Comparison of ENCODE assay signal across 32 cellular contexts in genomic region chr7:112350596-112350995, GRCh38.
"Had no signal": no experiment of that assay in that cellular context is flagged by ENCODE, and none has a peak within 500 bp of the region (broad histone marks: within the 10 kb centered on the region; RNA-seq: fewer than 3 reads in every experiment).

No MANE protein-coding gene starts in this region.

- H3K4me3 ChIP-seq: ascending aorta, cardiac muscle cell, colonic mucosa, esophagus squamous epithelium, left lung, neural progenitor cell, right atrium auricular region, stomach, thyroid gland, upper lobe of left lung had no signal

- ATAC-seq: left lung; lower lobe of right lung; naive thymus-derived CD8-positive, alpha-beta T cell; stimulated activated naive B cell treated with anti-CD40 and anti-IgM and Interleukin-4, amounts not matched to agents 10 μg/mL and 1 μg/mL and 100 μg/mL, for 72 hours had no signal

- H3K27ac ChIP-seq: ascending aorta, cardiac muscle cell, colonic mucosa, epithelial cell of prostate, esophagus squamous epithelium, left lung, lower lobe of right lung, neural progenitor cell, right atrium auricular region, stomach, thyroid gland, upper lobe of left lung, vagina, VCaP had no signal

- H3K27me3 ChIP-seq: ascending aorta, cardiac muscle cell, colonic mucosa, esophagus squamous epithelium, left lung, neural progenitor cell, right atrium auricular region, stomach, thyroid gland, upper lobe of left lung, vagina had no signal

- H3K36me3 ChIP-seq: ascending aorta, cardiac muscle cell, colonic mucosa, left lung, lower lobe of right lung, neural progenitor cell, right atrium auricular region, thyroid gland, vagina had no signal

- H3K4me2 ChIP-seq: neural progenitor cell had no signal

- H2AFZ ChIP-seq: neural progenitor cell had no signal

- H3K9me3 ChIP-seq: ascending aorta, colonic mucosa, esophagus squamous epithelium, left lung, lower lobe of right lung, right atrium auricular region, stomach, thyroid gland, upper lobe of left lung, vagina had no signal

- H3K9ac ChIP-seq: neural progenitor cell had no signal

- FAIRE-seq: endometrium, islet of Langerhans, TTC549 had no signal

- DNase-seq: activated CD4-positive, alpha-beta memory T cell treated with anti-CD3 and anti-CD28 coated beads for 36 hours; activated CD4-positive, alpha-beta T cell treated with anti-CD3 and anti-CD28 coated beads for 48 hours; activated CD8-positive, alpha-beta memory T cell treated with anti-CD3 and anti-CD28 coated beads, Interleukin-2, amount 50 U/mL, for 4 hours; activated gamma-delta T cell; activated naive CD4-positive, alpha-beta T cell treated with anti-CD3 and anti-CD28 coated beads, Interleukin-2, amount 10 ng/mL, durations not matched to agents 7 days and 5 days; activated naive CD8-positive, alpha-beta T cell treated with anti-CD3 and anti-CD28 coated beads, Interleukin-2, amount 10 ng/mL, durations not matched to agents 7 days and 5 days; activated T-cell treated with anti-CD3 and anti-CD28 coated beads, Interleukin-2, amount 50 U/mL, for 24 hours; cerebellar nuclear complex; colonic mucosa; effector CD8-positive, alpha-beta T cell; esophagus squamous epithelium; foreskin melanocyte; left lung; lower lobe of right lung; mesenchymal stem cell; naive thymus-derived CD8-positive, alpha-beta T cell; stimulated activated CD4-positive, alpha-beta T cell treated with anti-CD3 and anti-CD28 coated beads, Interleukin-15, amount 100 ng/mL, for 24 hours; stimulated activated CD4-positive, alpha-beta T cell treated with anti-CD3 and anti-CD28 coated beads, Interleukin-2, amount 100 ng/mL, for 24 hours; stimulated activated naive B cell treated with anti-CD40 and anti-IgM and Interleukin-4, amounts not matched to agents 10 μg/mL and 1 μg/mL and 100 μg/mL, for 72 hours; stomach; thyroid gland; upper lobe of left lung had no signal

- H3K4me1 ChIP-seq: ascending aorta, colonic mucosa, left lung, neural progenitor cell, stomach, vagina had no signal
